8 cellular contexts compared by ENCODE assay signal in the genomic region with DNA sequence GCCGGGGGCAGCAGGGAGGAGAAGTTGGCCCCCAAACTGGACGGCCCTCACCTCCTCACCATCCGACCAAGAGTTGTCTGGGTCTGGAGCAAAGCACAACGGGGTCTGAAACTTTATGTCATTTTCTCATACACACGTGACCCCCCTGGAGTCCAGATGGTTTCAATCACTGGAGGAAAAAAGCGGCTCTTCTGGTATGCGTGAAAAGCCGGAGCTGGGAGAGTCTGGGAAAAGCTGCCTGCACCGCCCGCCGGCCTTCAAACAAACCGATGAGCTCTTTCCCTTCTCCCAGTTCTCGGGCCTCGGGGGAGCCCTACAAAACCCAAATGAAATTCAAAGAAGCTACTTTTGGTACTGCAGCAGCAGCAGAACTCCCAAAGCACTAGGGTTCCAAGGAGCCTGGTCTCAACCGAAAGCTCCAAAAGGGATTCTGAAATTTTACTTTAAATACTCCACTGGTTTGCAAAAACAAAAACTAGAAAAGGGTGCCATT. TPM values are rescaled to one million over a fixed set of nuclear protein-coding genes. Genes with fewer than 3 reads are reported as not detected.
DNase-seq lines count a peak whose midpoint lies in the region; ATAC-seq and TF ChIP-seq lines count a peak whose summit lies in the region.

No MANE protein-coding gene starts in this region.

- peak overlapping the region; percentile 79 for H3K4me2 ChIP-seq in neural cell (ENCODE audit: low read length)

- TF ChIP-seq EP300 in neural cell (conservative IDR thresholded peaks at IDR 0.05; ENCODE audit: poor library complexity, severe bottlenecking): no peak

- no peaks in the 10 kb centered on the region for H3K79me2 ChIP-seq in neural cell (replicated peaks; ENCODE audit: insufficient read depth, low read length)

- H2AFZ ChIP-seq in neural cell (ENCODE audit: low read depth, low read length): peak overlapping the region; percentile 27

- H3K4me3 ChIP-seq in HUES64 (ENCODE audit: low read length) (peak overlapping the region; percentile 72), WI38 (ENCODE audit: low read depth, low read length) (peak overlapping the region; percentile 79), foreskin fibroblast (ENCODE audit: low read depth in 1 of 2, low read length in 2 of 2) (peak overlapping the region; percentile 84 to 89), neural cell (ENCODE audit: low read length) (peak overlapping the region; percentile 90)

- WGBS in HUES64: 3% methylated on average over 15 of the region's 15 CpGs

- no peak for TF ChIP-seq RAD21 in neural cell (conservative IDR thresholded peaks at IDR 0.05)

- H3K9me3 ChIP-seq in HUES64 (ENCODE audit: insufficient read depth, low read depth, low read length) (no peaks in the 10 kb centered on the region), neural cell (ENCODE audit: low read length) (no peaks in the 10 kb centered on the region)

- H4K20me1 ChIP-seq in neural cell (ENCODE audit: insufficient read depth): no peaks in the 10 kb centered on the region

- ATAC-seq in HG02840 (IDR thresholded peaks at IDR 0.05; ENCODE audit: low FRiP score, unreplicated experiment) (no peak), HG02870 (IDR thresholded peaks at IDR 0.05; ENCODE audit: unreplicated experiment) (no peak)

- H3K27ac ChIP-seq in HUES64 (ENCODE audit: low read depth, low read length): peak overlapping the region; percentile 46; the same call in 1 of the 2 replicates
- H3K27ac ChIP-seq in neural cell (ENCODE audit: low read length): no peak overlapping the region

- no peaks in the 10 kb centered on the region for H3K36me3 ChIP-seq in HUES64 (ENCODE audit: insufficient read depth, low read length)
- no peaks in the 10 kb centered on the region for H3K36me3 ChIP-seq in neural cell (ENCODE audit: insufficient read depth, low read length)

- no peaks in the 10 kb centered on the region for H3K9me2 ChIP-seq in neural cell (ENCODE audit: insufficient read depth, low read length)

- TF ChIP-seq CTCF in WI38 (IDR thresholded peaks at IDR 0.05; ENCODE audit: low read depth, low read length) (no peak), foreskin fibroblast (IDR thresholded peaks at IDR 0.05; ENCODE audit: low read depth, low read length) (no peak), neural cell (IDR thresholded peaks at IDR 0.05; ENCODE audit: poor library complexity, severe bottlenecking) (no peak)

- peaks cover 12% of the 10 kb centered on the region; the same call in 1 of the 2 replicates for H3K4me1 ChIP-seq in HUES64 (ENCODE audit: insufficient read depth, low read length)

- no peak overlapping the region; the same call in 1 of the 2 replicates for H3K9ac ChIP-seq in HUES64 (ENCODE audit: low read depth, low read length)
- peak overlapping the region; percentile 70 for H3K9ac ChIP-seq in neural cell (ENCODE audit: low read length)

- H3F3A ChIP-seq in neural cell (ENCODE audit: insufficient read depth, low read length, poor library complexity, severe bottlenecking): no peaks in the 10 kb centered on the region

- H3K27me3 ChIP-seq in HUES64 (ENCODE audit: insufficient read depth, low read length) (no peaks in the 10 kb centered on the region), neural cell (ENCODE audit: insufficient read depth, low read depth, low read length) (no peaks in the 10 kb centered on the region)

- DNase-seq in COLO829 (ENCODE audit: low spot score) (peak; percentile 65), foreskin fibroblast (peak; percentile 89 to 95), GM19238 (ENCODE audit: insufficient read length, low spot score) (no peak)

TF ChIP-seq in neural cell, 6 proteins besides CTCF, POLR2A, EP300 and RAD21:
- TF ChIP-seq, protein P1, sequence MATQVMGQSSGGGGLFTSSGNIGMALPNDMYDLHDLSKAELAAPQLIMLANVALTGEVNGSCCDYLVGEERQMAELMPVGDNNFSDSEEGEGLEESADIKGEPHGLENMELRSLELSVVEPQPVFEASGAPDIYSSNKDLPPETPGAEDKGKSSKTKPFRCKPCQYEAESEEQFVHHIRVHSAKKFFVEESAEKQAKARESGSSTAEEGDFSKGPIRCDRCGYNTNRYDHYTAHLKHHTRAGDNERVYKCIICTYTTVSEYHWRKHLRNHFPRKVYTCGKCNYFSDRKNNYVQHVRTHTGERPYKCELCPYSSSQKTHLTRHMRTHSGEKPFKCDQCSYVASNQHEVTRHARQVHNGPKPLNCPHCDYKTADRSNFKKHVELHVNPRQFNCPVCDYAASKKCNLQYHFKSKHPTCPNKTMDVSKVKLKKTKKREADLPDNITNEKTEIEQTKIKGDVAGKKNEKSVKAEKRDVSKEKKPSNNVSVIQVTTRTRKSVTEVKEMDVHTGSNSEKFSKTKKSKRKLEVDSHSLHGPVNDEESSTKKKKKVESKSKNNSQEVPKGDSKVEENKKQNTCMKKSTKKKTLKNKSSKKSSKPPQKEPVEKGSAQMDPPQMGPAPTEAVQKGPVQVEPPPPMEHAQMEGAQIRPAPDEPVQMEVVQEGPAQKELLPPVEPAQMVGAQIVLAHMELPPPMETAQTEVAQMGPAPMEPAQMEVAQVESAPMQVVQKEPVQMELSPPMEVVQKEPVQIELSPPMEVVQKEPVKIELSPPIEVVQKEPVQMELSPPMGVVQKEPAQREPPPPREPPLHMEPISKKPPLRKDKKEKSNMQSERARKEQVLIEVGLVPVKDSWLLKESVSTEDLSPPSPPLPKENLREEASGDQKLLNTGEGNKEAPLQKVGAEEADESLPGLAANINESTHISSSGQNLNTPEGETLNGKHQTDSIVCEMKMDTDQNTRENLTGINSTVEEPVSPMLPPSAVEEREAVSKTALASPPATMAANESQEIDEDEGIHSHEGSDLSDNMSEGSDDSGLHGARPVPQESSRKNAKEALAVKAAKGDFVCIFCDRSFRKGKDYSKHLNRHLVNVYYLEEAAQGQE (IDR thresholded peaks at IDR 0.05; ENCODE audit: borderline replicate concordance): no peak
- TF ChIP-seq TAF1 (IDR thresholded peaks at IDR 0.05; ENCODE audit: low read depth) (no peak), EZH2 (IDR thresholded peaks at IDR 0.05; ENCODE audit: borderline replicate concordance, insufficient read depth, low read length, poor library complexity, severe bottlenecking) (no peak), SMC3 (conservative IDR thresholded peaks at IDR 0.05; ENCODE audit: poor library complexity) (no peak), POLR2AphosphoS5 (IDR thresholded peaks at IDR 0.05) (no peak), MXI1 (conservative IDR thresholded peaks at IDR 0.05; ENCODE audit: poor library complexity, severe bottlenecking) (no peak)

RNA-seq across cellular contexts. Expression of a gene that starts 39.7 kb away (rescaled TPM):
- polyA plus RNA-seq in HUES64 (2013, experiment 1 of 2): 22.2 TPM
- polyA plus RNA-seq in HUES64 (2013, experiment 2 of 2): 21.9 TPM
- 81.5 and 90.7 TPM in 2 replicates for polyA plus RNA-seq in neural cell
- 37.0 and 39.0 TPM in 2 replicates for polyA minus RNA-seq in neural cell
